Comparison of ENCODE assay signal across 10 cellular contexts in genomic region chr5:17305964-17306725, GRCh38.
DNase-seq lines count a peak whose midpoint lies in the region; ATAC-seq and TF ChIP-seq lines count a peak whose summit lies in the region.
"Had no signal": no experiment of that assay in that cellular context is flagged by ENCODE, and none has a peak within 500 bp of the region (broad histone marks: within the 10 kb centered on the region; RNA-seq: fewer than 3 reads in every experiment).

No MANE protein-coding gene starts in this region.

- H3K9ac ChIP-seq in endodermal cell (ENCODE audit: extremely low read depth, low read length, poor library complexity, severe bottlenecking) = no peak overlapping the region

- H3K27ac Mint-ChIP-seq in endodermal cell = peak overlapping the region; percentile 68

- H3K36me3 Mint-ChIP-seq in endodermal cell (ENCODE audit: low read depth) = no peaks in the 10 kb centered on the region

- TF ChIP-seq CTCF in BJ (IDR thresholded peaks at IDR 0.05; ENCODE audit: insufficient read depth, low read depth, low read length) = no peak
- TF ChIP-seq CTCF in endodermal cell (conservative IDR thresholded peaks at IDR 0.05) = no peak
- no peak for TF ChIP-seq CTCF in mucosa of descending colon (IDR thresholded peaks at IDR 0.05)
- no peak for TF ChIP-seq CTCF in esophagus muscularis mucosa (IDR thresholded peaks at IDR 0.05)

- no peaks in the 10 kb centered on the region for H3K27me3 Mint-ChIP-seq in endodermal cell (ENCODE audit: insufficient read depth)

- peaks cover 8% of the 10 kb centered on the region for H3K4me1 ChIP-seq in endodermal cell (ENCODE audit: control insufficient read depth, insufficient read depth, low read length)
- peaks cover 5% of the 10 kb centered on the region for H3K4me1 ChIP-seq in mucosa of descending colon (ENCODE audit: low read depth)
- H3K4me1 ChIP-seq in esophagus muscularis mucosa = no peaks in the 10 kb centered on the region

- ATAC-seq in mucosa of descending colon = peak; percentile 93

- H3K9me3 ChIP-seq in endodermal cell (ENCODE audit: control insufficient read depth, low read length) (no peaks in the 10 kb centered on the region), mucosa of descending colon (no peaks in the 10 kb centered on the region), esophagus muscularis mucosa (no peaks in the 10 kb centered on the region)

- intact Hi-C loops in mucosa of descending colon (cut with DNase I, micrococcal nuclease) (no loop called here), esophagus muscularis mucosa (cut with DNase I) (no loop called here)

- CTCF ChIA-PET in BJ (lab: Yijun Ruan, JAX) = interaction anchor here (1.3 to 1.7 kb wide), 3 partner anchors 16 to 90 kb away, joined by 3 to 4 read pairs (median 4); no protein-coding TSS in a partner anchor

- peaks cover 24% of the 10 kb centered on the region for H3K4me1 Mint-ChIP-seq in endodermal cell

- H3K4me3 ChIP-seq in BJ (ENCODE audit: low read depth, low read length) (no peak overlapping the region), endodermal cell (ENCODE audit: low read length) (no peak overlapping the region), mucosa of descending colon (no peak overlapping the region), esophagus muscularis mucosa (no peak overlapping the region)

- WGBS in endodermal cell (ENCODE audit: insufficient coverage in 1 of 2, insufficient read length in 1 of 2), 2 experiments = 87 to 92% methylated on average over 11 to 14 of the region's 14 CpGs
- WGBS in esophagus muscularis mucosa = 86% methylated on average over 9 of the region's 14 CpGs

- no peaks in the 10 kb centered on the region for H3K36me3 ChIP-seq in BJ (ENCODE audit: control insufficient read depth, insufficient read depth, low read length)
- no peaks in the 10 kb centered on the region for H3K36me3 ChIP-seq in endodermal cell (ENCODE audit: control insufficient read depth, insufficient read depth, low read length)
- no peaks in the 10 kb centered on the region for H3K36me3 ChIP-seq in mucosa of descending colon (ENCODE audit: low read depth)
- no peaks in the 10 kb centered on the region for H3K36me3 ChIP-seq in esophagus muscularis mucosa

- H3K27ac ChIP-seq in endodermal cell (ENCODE audit: low read depth, low read length) (no peak overlapping the region), esophagus muscularis mucosa (replicated peaks in 1 of 4) (no peak overlapping the region)

- no peaks in the 10 kb centered on the region for H3K27me3 ChIP-seq in BJ (ENCODE audit: control insufficient read depth, insufficient read depth, low read length)
- no peaks in the 10 kb centered on the region for H3K27me3 ChIP-seq in endodermal cell (ENCODE audit: control insufficient read depth, insufficient read depth, low read length, poor library complexity, severe bottlenecking)
- H3K27me3 ChIP-seq in esophagus muscularis mucosa = peaks cover 0 to 7% (median 0%) of the 10 kb centered on the region in 4 donors

- DNase-seq in BJ (ENCODE audit: low read depth) (peak; percentile 77), NCI-H460 (ENCODE audit: extremely low read depth, low read depth) (peak; percentile 99), endodermal cell (peak; percentile 64), mucosa of descending colon (peak in 2 of 3 donors; percentile 61 to 64), NCI-H1436 (lab: John Stamatoyannopoulos, UW) (no peak), esophagus muscularis mucosa (ENCODE audit: extremely low spot score) (no peak)
- no peak for DNase-seq in activated naive CD4-positive, alpha-beta T cell treated with Interleukin-2 at 50 U/mL for 16 hours
- no peak for DNase-seq in stimulated activated naive CD4-positive, alpha-beta T cell (lab: John Stamatoyannopoulos, UW)
- DNase-seq: DMS79, foreskin melanocyte had no signal

- TF ChIP-seq POLR2A in esophagus muscularis mucosa (IDR thresholded peaks at IDR 0.05; ENCODE audit: low read depth) = no peak

- TF ChIP-seq EP300 in esophagus muscularis mucosa (IDR thresholded peaks at IDR 0.05) = no peak

- POLR2A ChIA-PET in BJ (lab: Charles Lee) = interaction anchor here (0.5 to 0.6 kb wide), 3 partner anchors 9 to 96 kb away, joined by 3 to 7 read pairs (median 4); no protein-coding TSS in a partner anchor

- H3K9me3 Mint-ChIP-seq in endodermal cell = peaks cover under 1% of the 10 kb centered on the region

- H3K4me3 Mint-ChIP-seq in endodermal cell = no peak overlapping the region

Comparison
In these comparisons a context has a peak if more than half of its experiments do, and no peak if none do; other contexts are left out.
1. DNase-seq: peak in BJ (single experiment), NCI-H460 (single experiment), endodermal cell (single experiment) and mucosa of descending colon (2 of 3); none in activated naive CD4-positive, alpha-beta T cell treated with Interleukin-2 at 50 U/mL for 16 hours (single experiment), NCI-H1436 (single experiment), stimulated activated naive CD4-positive, alpha-beta T cell (0 of 6) and esophagus muscularis mucosa (single experiment).